ENCODE assay signal across 9 cellular contexts in genomic region chr14:53295985-53296582, GRCh38.
DNase-seq lines count a peak whose midpoint lies in the region; ATAC-seq and TF ChIP-seq lines count a peak whose summit lies in the region.
"Had no signal": no experiment of that assay in that cellular context is flagged by ENCODE, and none has a peak within 500 bp of the region (broad histone marks: within the 10 kb centered on the region; RNA-seq: fewer than 3 reads in every experiment).

No MANE protein-coding gene starts in this region.

- peak in 2 of 3 donors; percentile 37 to 54 for DNase-seq in CD4-positive, CD25-positive, alpha-beta regulatory T cell
- peak; percentile 35 for DNase-seq in NCI-H526 treated with DMSO at 0.1 percent for 48 hours (lab: John Stamatoyannopoulos, UW)
- DNase-seq in dedifferentiated amniotic fluid mesenchymal stem cell (ENCODE audit: extremely low spot score): peak; percentile 50
- DNase-seq in myocyte (ENCODE audit: low read depth): peak; percentile 59
- DNase-seq in activated T-helper 1 cell treated with anti-CD3 and anti-CD28 coated beads, Interleukin-12 subunit alpha, Interleukin-12 subunit beta, Interleukin-2, Interleukin-4 antibody, amounts not matched to agents 30 ng/mL and 10 ng/mL and 1 ng/mL, durations not matched to agents 14 hours and 24 hours and 36 hours (ENCODE audit: low spot score): no peak

- no peak overlapping the region for H3K4me3 Mint-ChIP-seq in CD4-positive, CD25-positive, alpha-beta regulatory T cell
- H3K4me3 Mint-ChIP-seq in activated T-helper 1 cell treated with anti-CD3 and anti-CD28 coated beads, Interleukin-12 subunit alpha, Interleukin-12 subunit beta, Interleukin-2, Interleukin-4 antibody, amounts not matched to agents 30 ng/mL and 10 ng/mL and 1 ng/mL, durations not matched to agents 14 hours and 24 hours and 36 hours: no peak overlapping the region

- H3K9me3 ChIP-seq in CD4-positive, CD25-positive, alpha-beta regulatory T cell (ENCODE audit: control insufficient read depth in 2 of 2, low read length in 2 of 2): no peaks in the 10 kb centered on the region

- H3K36me3 ChIP-seq in CD4-positive, CD25-positive, alpha-beta regulatory T cell (ENCODE audit: control insufficient read depth, insufficient read depth, low read length): no peaks in the 10 kb centered on the region

- H3K9me3 Mint-ChIP-seq in CD4-positive, CD25-positive, alpha-beta regulatory T cell: peaks cover 0 to 6% (median 0%) of the 10 kb centered on the region in 7 donors
- no peaks in the 10 kb centered on the region for H3K9me3 Mint-ChIP-seq in activated T-helper 1 cell treated with anti-CD3 and anti-CD28 coated beads, Interleukin-12 subunit alpha, Interleukin-12 subunit beta, Interleukin-2, Interleukin-4 antibody, amounts not matched to agents 30 ng/mL and 10 ng/mL and 1 ng/mL, durations not matched to agents 14 hours and 24 hours and 36 hours

- H3K36me3 Mint-ChIP-seq in CD4-positive, CD25-positive, alpha-beta regulatory T cell: no peaks in the 10 kb centered on the region
- H3K36me3 Mint-ChIP-seq in activated T-helper 1 cell treated with anti-CD3 and anti-CD28 coated beads, Interleukin-12 subunit alpha, Interleukin-12 subunit beta, Interleukin-2, Interleukin-4 antibody, amounts not matched to agents 30 ng/mL and 10 ng/mL and 1 ng/mL, durations not matched to agents 14 hours and 24 hours and 36 hours (ENCODE audit: low read depth): no peaks in the 10 kb centered on the region

- intact Hi-C loops in activated T-helper 1 cell treated with anti-CD3 and anti-CD28 coated beads, Interleukin-12 subunit alpha, Interleukin-12 subunit beta, Interleukin-2, Interleukin-4 antibody, amounts not matched to agents 30 ng/mL and 10 ng/mL and 1 ng/mL, durations not matched to agents 14 hours and 24 hours and 36 hours (cut with micrococcal nuclease): loop anchor here (2.0 kb wide), 1 partner anchor 1053 kb away; no protein-coding TSS in a partner anchor

- peaks cover 0 to 5% (median under 1%) of the 10 kb centered on the region in 4 donors for H3K4me1 Mint-ChIP-seq in CD4-positive, CD25-positive, alpha-beta regulatory T cell
- H3K4me1 Mint-ChIP-seq in activated T-helper 1 cell treated with anti-CD3 and anti-CD28 coated beads, Interleukin-12 subunit alpha, Interleukin-12 subunit beta, Interleukin-2, Interleukin-4 antibody, amounts not matched to agents 30 ng/mL and 10 ng/mL and 1 ng/mL, durations not matched to agents 14 hours and 24 hours and 36 hours (ENCODE audit: low read depth): no peaks in the 10 kb centered on the region

- no peak overlapping the region for H3K27ac Mint-ChIP-seq in CD4-positive, CD25-positive, alpha-beta regulatory T cell
- no peak overlapping the region for H3K27ac Mint-ChIP-seq in activated T-helper 1 cell treated with anti-CD3 and anti-CD28 coated beads, Interleukin-12 subunit alpha, Interleukin-12 subunit beta, Interleukin-2, Interleukin-4 antibody, amounts not matched to agents 30 ng/mL and 10 ng/mL and 1 ng/mL, durations not matched to agents 14 hours and 24 hours and 36 hours

- ATAC-seq in CD4-positive, CD25-positive, alpha-beta regulatory T cell (ENCODE audit: low read depth in 2 of 2): no peak
- ATAC-seq in GM21423 (IDR thresholded peaks at IDR 0.05; ENCODE audit: unreplicated experiment): no peak
- ATAC-seq in HG03175 (IDR thresholded peaks at IDR 0.05; ENCODE audit: unreplicated experiment): no peak

- peak; percentile 49 for TF ChIP-seq CTCF in GM12874 (IDR thresholded peaks at IDR 0.05; ENCODE audit: insufficient read depth, low read depth, low read length)

- no peak overlapping the region for H3K4me3 ChIP-seq in CD4-positive, CD25-positive, alpha-beta regulatory T cell (ENCODE audit: low read depth, low read length)
- H3K4me3 ChIP-seq: SK-N-MC had no signal

- no peaks in the 10 kb centered on the region for H3K27me3 ChIP-seq in CD4-positive, CD25-positive, alpha-beta regulatory T cell (ENCODE audit: control insufficient read depth, insufficient read depth, low read length)

- peaks cover 4% of the 10 kb centered on the region for H3K27me3 Mint-ChIP-seq in CD4-positive, CD25-positive, alpha-beta regulatory T cell
- H3K27me3 Mint-ChIP-seq in activated T-helper 1 cell treated with anti-CD3 and anti-CD28 coated beads, Interleukin-12 subunit alpha, Interleukin-12 subunit beta, Interleukin-2, Interleukin-4 antibody, amounts not matched to agents 30 ng/mL and 10 ng/mL and 1 ng/mL, durations not matched to agents 14 hours and 24 hours and 36 hours (ENCODE audit: insufficient read depth): no peaks in the 10 kb centered on the region

- no peak overlapping the region for H3K27ac ChIP-seq in CD4-positive, CD25-positive, alpha-beta regulatory T cell (ENCODE audit: insufficient read depth, low read length, poor library complexity, severe bottlenecking)
- H3K27ac ChIP-seq: SK-N-MC had no signal

- no peaks in the 10 kb centered on the region for H3K4me1 ChIP-seq in CD4-positive, CD25-positive, alpha-beta regulatory T cell (ENCODE audit: control insufficient read depth, insufficient read depth, low read length, poor library complexity, severe bottlenecking)
